8 cellular contexts compared by ENCODE assay signal in genomic region chr12:6567112-6567680, GRCh38. TPM values are rescaled to one million over a fixed set of nuclear protein-coding genes. Genes with fewer than 3 reads are reported as not detected.
DNase-seq lines count a peak whose midpoint lies in the region; ATAC-seq, FAIRE-seq and TF ChIP-seq lines count a peak whose summit lies in the region.

No MANE protein-coding gene starts in this region.

- H3K36me3 Mint-ChIP-seq in CD8-positive, alpha-beta T cell: peaks cover 71% of the 10 kb centered on the region
- H3K36me3 Mint-ChIP-seq in neural crest cell (ENCODE audit: low read depth): peaks cover 35% of the 10 kb centered on the region

- peak overlapping the region; percentile 99 for H3K27ac Mint-ChIP-seq in CD8-positive, alpha-beta T cell
- H3K27ac Mint-ChIP-seq in neural crest cell (ENCODE audit: unreplicated experiment): peak overlapping the region; percentile 6

- no peaks in the 10 kb centered on the region for H3K27me3 ChIP-seq in CD8-positive, alpha-beta T cell (ENCODE audit: insufficient read depth, low read length)

- no peak for DNase-seq in CD8-positive, alpha-beta T cell
- peak; percentile 51 for DNase-seq in NAMALWA (ENCODE audit: low spot score)
- DNase-seq in dermis blood vessel endothelial cell: peak; percentile 29
- DNase-seq in neural crest cell (ENCODE audit: low read depth, low spot score): no peak
- no peak for DNase-seq in D721Med (ENCODE audit: insufficient read length, low spot score)
- DNase-seq in activated CD8-positive, alpha-beta memory T cell treated with anti-CD3 and anti-CD28 coated beads for 24 hours: no peak

- POLR2A ChIA-PET in CD8-positive, alpha-beta T cell (lab: Charles Lee): interaction anchor here (0.8 to 1.6 kb wide), 2 partner anchors 122 to 125 kb away, joined by 3 read pairs; partner anchors contain the start of gene CD27

- no peak for ATAC-seq in CD8-positive, alpha-beta T cell
- ATAC-seq in activated CD4-positive, CD25-positive, alpha-beta regulatory T cell treated with anti-CD3 and anti-CD28 coated beads, Interleukin-2, amount 50 U/mL, for 24 hours: no peak
- ATAC-seq in HG03439 (IDR thresholded peaks at IDR 0.05; ENCODE audit: unreplicated experiment): no peak

- no peaks in the 10 kb centered on the region for H3K9me3 ChIP-seq in CD8-positive, alpha-beta T cell (ENCODE audit: low read length)

- no peak for TF ChIP-seq CTCF in CD8-positive, alpha-beta T cell (IDR thresholded peaks at IDR 0.05)
- no peak for TF ChIP-seq CTCF in neural crest cell (conservative IDR thresholded peaks at IDR 0.05)
- no peak for TF ChIP-seq CTCF in D721Med (IDR thresholded peaks at IDR 0.05; ENCODE audit: insufficient read depth, missing control alignments)

- no peaks in the 10 kb centered on the region for H3K27me3 Mint-ChIP-seq in CD8-positive, alpha-beta T cell (ENCODE audit: low read depth)
- peaks cover 2% of the 10 kb centered on the region for H3K27me3 Mint-ChIP-seq in neural crest cell (ENCODE audit: low read depth)

- peaks cover 18% of the 10 kb centered on the region for H3K4me1 ChIP-seq in CD8-positive, alpha-beta T cell (ENCODE audit: insufficient read depth, low read length)

- intact Hi-C loops in CD8-positive, alpha-beta T cell (cut with DNase I, micrococcal nuclease): loop anchor here in 1 of 2 experiments (5.0 kb wide), 2 partner anchors 35 to 260 kb away; partner anchors contain the start of gene P3H3

- FAIRE-seq in D721Med (lab: Jason Lieb, UNC): no peak

- no peaks in the 10 kb centered on the region for H3K9me3 Mint-ChIP-seq in CD8-positive, alpha-beta T cell
- no peaks in the 10 kb centered on the region for H3K9me3 Mint-ChIP-seq in neural crest cell

- CTCF ChIA-PET in CD8-positive, alpha-beta T cell (lab: Charles Lee): interaction anchor here (1.5 to 1.7 kb wide), 2 partner anchors 8 to 10 kb away, joined by 6 read pairs; no protein-coding TSS in a partner anchor

- peak overlapping the region; percentile 67 for H3K27ac ChIP-seq in CD8-positive, alpha-beta T cell (ENCODE audit: low read depth, low read length)

- peak overlapping the region; percentile 100 for H3K4me3 Mint-ChIP-seq in CD8-positive, alpha-beta T cell
- peak overlapping the region; percentile 99 for H3K4me3 Mint-ChIP-seq in neural crest cell

- H3K4me3 ChIP-seq in CD8-positive, alpha-beta T cell (ENCODE audit: low read depth, low read length): peak overlapping the region; percentile 84

- peaks cover 53% of the 10 kb centered on the region for H3K4me1 Mint-ChIP-seq in CD8-positive, alpha-beta T cell (ENCODE audit: low read depth)
- peaks cover 31% of the 10 kb centered on the region for H3K4me1 Mint-ChIP-seq in neural crest cell

- peaks cover 36% of the 10 kb centered on the region for H3K36me3 ChIP-seq in CD8-positive, alpha-beta T cell (ENCODE audit: insufficient read depth, low read length)

RNA-seq across cellular contexts. Expression of gene NOP2, which starts 0.9 kb away (rescaled TPM):
- total RNA-seq in CD8-positive, alpha-beta T cell: 10 to 100 TPM; 74.4 to 83.6 TPM
- total RNA-seq in dermis blood vessel endothelial cell (15.5 and 19.3 TPM in 2 replicates), neural crest cell (73.3 and 75.1 TPM in 2 replicates)

RNA-seq across cellular contexts. Expression of gene IFFO1, which starts 11.4 kb away (rescaled TPM):
- total RNA-seq in CD8-positive, alpha-beta T cell: 10 to 100 TPM; 16.7 to 18.4 TPM
- total RNA-seq in dermis blood vessel endothelial cell: 13.1 and 13.6 TPM in 2 replicates
- 27.2 and 28.9 TPM in 2 replicates for total RNA-seq in neural crest cell

RNA-seq across cellular contexts. Expression of gene GAPDH, which starts 32.9 kb away (rescaled TPM):
- 100 to 1,000 TPM; 503 to 513 TPM for total RNA-seq in CD8-positive, alpha-beta T cell
- 4,017 and 6,422 TPM in 2 replicates for total RNA-seq in dermis blood vessel endothelial cell
- 3,867 and 3,984 TPM in 2 replicates for total RNA-seq in neural crest cell

RNA-seq across cellular contexts. Expression of gene CHD4, which starts 40.0 kb away (rescaled TPM):
- 100 to 1,000 TPM; 289 to 295 TPM for total RNA-seq in CD8-positive, alpha-beta T cell
- total RNA-seq in dermis blood vessel endothelial cell (213 and 302 TPM in 2 replicates), neural crest cell (476 and 492 TPM in 2 replicates)

Comparison
In these comparisons a context has a peak if more than half of its experiments do, and no peak if none do; other contexts are left out.
1. DNase-seq: peak in NAMALWA (single experiment) and dermis blood vessel endothelial cell (single experiment); none in CD8-positive, alpha-beta T cell (0 of 7), neural crest cell (single experiment), D721Med (single experiment) and activated CD8-positive, alpha-beta memory T cell treated with anti-CD3 and anti-CD28 coated beads for 24 hours (single experiment).